In the genomic region with DNA sequence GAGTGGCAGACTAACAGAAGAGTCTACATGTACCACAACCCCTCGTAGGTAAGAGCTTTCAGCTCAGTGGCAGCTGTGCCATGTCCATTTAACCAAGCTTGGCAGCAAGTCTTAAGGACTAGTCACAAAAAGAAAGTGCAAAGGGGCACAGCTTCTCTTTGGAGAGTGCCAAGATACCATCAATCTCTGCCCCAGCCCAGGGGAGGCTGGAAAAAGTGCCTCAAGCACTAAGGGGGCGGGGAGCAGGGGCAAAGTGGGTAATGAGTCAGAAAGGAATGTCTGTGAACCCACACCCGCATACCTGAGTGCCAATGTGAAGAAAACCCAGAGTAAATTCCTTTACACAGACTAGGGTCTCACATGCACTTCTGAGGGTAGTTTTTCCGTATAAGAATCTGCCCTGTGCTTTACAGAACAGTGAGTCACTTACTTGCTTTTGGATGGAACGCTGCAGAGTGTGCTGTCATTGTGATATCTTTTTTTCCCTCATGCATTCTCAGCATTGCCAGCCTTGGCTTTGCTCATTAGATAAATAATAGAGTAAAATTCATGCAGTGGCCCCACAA, we compare ENCODE assay signal across 9 cellular contexts.
DNase-seq lines count a peak whose midpoint lies in the region; ATAC-seq and TF ChIP-seq lines count a peak whose summit lies in the region.
"Had no signal": no experiment of that assay in that cellular context is flagged by ENCODE, and none has a peak within 500 bp of the region (broad histone marks: within the 10 kb centered on the region; RNA-seq: fewer than 3 reads in every experiment).

No MANE protein-coding gene starts in this region.

- peak; percentile 11; the same call in 1 of the 2 replicates for ATAC-seq in WTC11
- no peak for ATAC-seq in sciatic nerve
- ATAC-seq in HG03139 (IDR thresholded peaks at IDR 0.05; ENCODE audit: unreplicated experiment) = no peak

- peak overlapping the region; percentile 43 to 74 for H3K27ac ChIP-seq in esophagus (ENCODE audit: low read depth in 2 of 2, low read length in 1 of 2)

- peaks cover 45% of the 10 kb centered on the region for H3K4me1 Mint-ChIP-seq in WTC11

- H3K27ac Mint-ChIP-seq in WTC11 = peak overlapping the region; percentile 100

- H3K27me3 ChIP-seq in esophagus (ENCODE audit: control insufficient read depth in 1 of 2, insufficient read depth in 2 of 2, low read length in 2 of 2) = peaks cover 0 to 3% of the 10 kb centered on the region in 2 donors

- TF ChIP-seq CTCF in WTC11 (IDR thresholded peaks at IDR 0.05) = no peak

- no peaks in the 10 kb centered on the region for H3K36me3 ChIP-seq in esophagus (ENCODE audit: control insufficient read depth in 2 of 2, insufficient read depth in 2 of 2, low read length in 1 of 2)
- H3K36me3 ChIP-seq: HAP-1 had no signal

- H3K27me3 Mint-ChIP-seq in WTC11 (ENCODE audit: low read depth) = no peaks in the 10 kb centered on the region; the same call in none of the 2 replicates

- WGBS in esophagus, 2 donors = 18 to 23% methylated on average over 5 of the region's 5 CpGs

- no peak overlapping the region for H3K4me3 ChIP-seq in esophagus (ENCODE audit: low read depth in 1 of 2, low read length in 2 of 2)
- H3K4me3 ChIP-seq: HAP-1 had no signal

- intact Hi-C loops in sciatic nerve (cut with DNase I) = no loop called here

- DNase-seq in GM04503 (ENCODE audit: low read depth) (peak; percentile 21), WTC11 (ENCODE audit: low spot score) (peak; percentile 22), sciatic nerve (ENCODE audit: low spot score) (no peak), KG1 (lab: John Stamatoyannopoulos, UW) (no peak), NCI-H1417 treated with DMSO at 0.1 percent for 48 hours (lab: John Stamatoyannopoulos, UW) (no peak)
- peak; percentile 46 to 47 for DNase-seq in stimulated activated CD4-positive, alpha-beta T cell treated with anti-CD3 and anti-CD28 coated beads, Interleukin-15, amount 100 ng/mL, for 48 hours (ENCODE audit: low read depth in 2 of 2)

- POLR2A ChIA-PET in WTC11 (lab: Charles Lee) = no interaction called here

- H3K4me3 Mint-ChIP-seq in WTC11 = peak overlapping the region; percentile 33; the same call in 1 of the 2 replicates

- H3K9me3 Mint-ChIP-seq in WTC11 = no peaks in the 10 kb centered on the region

- CTCF ChIA-PET in WTC11 (lab: Charles Lee) = no interaction called here

- H3K36me3 Mint-ChIP-seq in WTC11 = no peaks in the 10 kb centered on the region

- no peaks in the 10 kb centered on the region for H3K9me3 ChIP-seq in esophagus (ENCODE audit: control insufficient read depth in 2 of 2, insufficient read depth in 1 of 2, low read depth in 1 of 2, low read length in 1 of 2)
- H3K9me3 ChIP-seq: HAP-1 had no signal

- peaks cover 0 to 2% of the 10 kb centered on the region in 2 donors for H3K4me1 ChIP-seq in esophagus (ENCODE audit: control insufficient read depth in 2 of 2, insufficient read depth in 2 of 2, low read length in 1 of 2)

TF ChIP-seq in WTC11, 78 proteins besides CTCF, POLR2A, EP300 and RAD21:
- TF ChIP-seq, protein P1, sequence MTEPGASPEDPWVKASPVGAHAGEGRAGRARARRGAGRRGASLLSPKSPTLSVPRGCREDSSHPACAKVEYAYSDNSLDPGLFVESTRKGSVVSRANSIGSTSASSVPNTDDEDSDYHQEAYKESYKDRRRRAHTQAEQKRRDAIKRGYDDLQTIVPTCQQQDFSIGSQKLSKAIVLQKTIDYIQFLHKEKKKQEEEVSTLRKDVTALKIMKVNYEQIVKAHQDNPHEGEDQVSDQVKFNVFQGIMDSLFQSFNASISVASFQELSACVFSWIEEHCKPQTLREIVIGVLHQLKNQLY (CRISPR knock-in tag; IDR thresholded peaks at IDR 0.05) = no peak

Comparison
In these comparisons a context has a peak if more than half of its experiments do, and no peak if none do; other contexts are left out.
1. DNase-seq: peak in GM04503 (single experiment), WTC11 (single experiment) and stimulated activated CD4-positive, alpha-beta T cell treated with anti-CD3 and anti-CD28 coated beads, Interleukin-15, amount 100 ng/mL, for 48 hours (2 of 2); none in sciatic nerve (single experiment), KG1 (single experiment) and NCI-H1417 treated with DMSO at 0.1 percent for 48 hours (single experiment).